In genomic region chr3:184261270-184262165, GRCh38 we compare ENCODE assay signal across 8 cellular contexts. TPM values are rescaled to one million over a fixed set of nuclear protein-coding genes. Genes with fewer than 3 reads are reported as not detected.
DNase-seq lines count a peak whose midpoint lies in the region; ATAC-seq, FAIRE-seq and TF ChIP-seq lines count a peak whose summit lies in the region.

Gene CAMK2N2 (minus strand): TSS chr3:184261553. CDS start chr3:184261285, 268 bp downstream.

- POLR2A ChIA-PET in GM12878 (lab: Charles Lee): interaction anchor here (0.5 to 0.6 kb wide), 2 partner anchors 87 to 356 kb away, joined by 3 to 5 read pairs; no protein-coding TSS in a partner anchor

- H3K27ac ChIP-seq in GM23248 (no peak within 1 kb of the TSS), GM12878 (ENCODE audit: control insufficient read depth, insufficient read depth) (no peak within 1 kb of the TSS)

- no TSS peak for BruUV-seq in GM12878 (replicated peaks; lab: Mats Ljungman, UMichigan)

- peaks cover 6% of the 10 kb centered on the region; the same call in 1 of the 2 replicates for H3F3A ChIP-seq in GM23248 (ENCODE audit: insufficient read depth)

- peak within 1 kb of the TSS; percentile 32 for H3K27ac Mint-ChIP-seq in T-helper 17 cell

- H2AFZ ChIP-seq in GM23248 (peak within 1 kb of the TSS; percentile 75), GM12878 (ENCODE audit: control insufficient read depth, low read depth, low read length) (peak within 1 kb of the TSS; percentile 41)

- no peak for TF ChIP-seq POLR2A in GM12878 (IDR thresholded peaks at IDR 0.05; ENCODE audit: low read depth, low read length)

- H3K4me1 ChIP-seq in GM23248 (ENCODE audit: insufficient read depth): 0 out of 2 replicates have a peak, but pooled peaks cover 2% of the 10 kb centered on the region
- 0 out of 2 replicates have a peak, but pooled peaks cover 4% of the 10 kb centered on the region for H3K4me1 ChIP-seq in GM12878 (ENCODE audit: control insufficient read depth, insufficient read depth, low read length)

- SMC1A ChIA-PET in GM12878 (lab: Charles Lee; ENCODE audit: uncharacterized antibody, unreplicated experiment): no interaction called here

- H3K4me1 Mint-ChIP-seq in T-helper 17 cell: peaks cover 20% of the 10 kb centered on the region

- CTCF ChIA-PET in GM12878 (lab: Yijun Ruan, JAX): no interaction called here

- peaks cover 5% of the 10 kb centered on the region for H3K36me3 Mint-ChIP-seq in T-helper 17 cell (ENCODE audit: low read depth)

- H3K36me3 ChIP-seq in GM23248 (ENCODE audit: low read depth): no peaks in the 10 kb centered on the region
- H3K36me3 ChIP-seq in GM12878 (ENCODE audit: control insufficient read depth in 2 of 2, insufficient read depth in 2 of 2, low read length in 1 of 2): no peaks in the 10 kb centered on the region

- no peaks in the 10 kb centered on the region for H4K20me1 ChIP-seq in GM23248 (ENCODE audit: insufficient read depth)
- no peaks in the 10 kb centered on the region for H4K20me1 ChIP-seq in GM12878 (ENCODE audit: control insufficient read depth, insufficient read depth)

- TF ChIP-seq RAD21 in GM12878 (IDR thresholded peaks at IDR 0.05; ENCODE audit: insufficient read depth, low read depth, low read length): no peak

- H3K27me3 ChIP-seq in GM23248 (replicated peaks; ENCODE audit: insufficient read depth) (0 out of 2 replicates have a peak, but pooled peaks cover 4% of the 10 kb centered on the region), GM12878 (replicated peaks in 1 of 2; ENCODE audit: control insufficient read depth in 2 of 2, insufficient read depth in 2 of 2, low read length in 1 of 2) (peaks cover 2 to 11% of the 10 kb centered on the region in 2 experiments)

- peak; percentile 73 to 79 for DNase-seq in AML-193 (lab: John Stamatoyannopoulos, UW)
- DNase-seq in GM23248: peak; percentile 73
- peak; percentile 88 to 92 for DNase-seq in NCI-H187 (lab: John Stamatoyannopoulos, UW)
- peak; percentile 27 to 67 (median 62) for DNase-seq in T-helper 17 cell
- no peak for DNase-seq in GM12878 (ENCODE audit: low read depth, low spot score)
- DNase-seq in iPS DF 4.7 (ENCODE audit: extremely low read depth, low spot score): peak; percentile 51
- no peak for DNase-seq in retinal pigment epithelial cell (ENCODE audit: low read depth)

- no peaks in the 10 kb centered on the region for H3K27me3 Mint-ChIP-seq in T-helper 17 cell

- H3K9ac ChIP-seq in GM23248: no peak within 1 kb of the TSS
- no peak within 1 kb of the TSS for H3K9ac ChIP-seq in GM12878 (ENCODE audit: control insufficient read depth, insufficient read depth, low read length)

- no peaks in the 10 kb centered on the region for H3K9me2 ChIP-seq in GM23248 (ENCODE audit: insufficient read depth)

- in situ Hi-C loops in GM23248 (cut with MboI): no loop called here
- in situ Hi-C loops in GM12878 (cut with MboI): no loop called here

- peak within 1 kb of the TSS; percentile 72 for H3K4me3 ChIP-seq in GM23248
- peak within 1 kb of the TSS; percentile 67; the same call in 1 of the 2 replicates for H3K4me3 ChIP-seq in GM12878
- H3K4me3 ChIP-seq in retinal pigment epithelial cell (ENCODE audit: low read length): peak within 1 kb of the TSS; percentile 42

- FAIRE-seq in GM12878 (lab: Jason Lieb, UNC): no peak

- 1 to 6% methylated on average over 13 to 49 of the region's 91 CpGs for WGBS in GM23248 (ENCODE audit: low coverage in 1 of 2, low lambda C conversion rate in 2 of 2, missing lambda C conversion rate in 2 of 2), 2 experiments
- 3% methylated on average over 25 of the region's 91 CpGs for whole genome bisulfite sequencing in GM12878 (ENCODE audit: insufficient coverage, insufficient replicate concordance, low lambda C conversion rate, missing lambda C conversion rate)

- TF ChIP-seq EP300 in GM12878 (IDR thresholded peaks at IDR 0.05; ENCODE audit: borderline replicate concordance in 1 of 2, control insufficient read depth in 1 of 2, low read depth in 2 of 2, low read length in 2 of 2): no peak

- RAD21 ChIA-PET in GM12878 (lab: Charles Lee; ENCODE audit: unreplicated experiment): no interaction called here

- peak; percentile 71 for ATAC-seq in T-helper 17 cell
- peak; percentile 81 for ATAC-seq in GM12878
- no peak for ATAC-seq in HG02938 (IDR thresholded peaks at IDR 0.05; ENCODE audit: unreplicated experiment)

- TF ChIP-seq CTCF in GM12878 (IDR thresholded peaks at IDR 0.05 in 2 of 3, conservative IDR thresholded peaks at IDR 0.05 in 1 of 3; ENCODE audit: control insufficient read depth in 2 of 3, extremely low read depth in 1 of 3, insufficient read depth in 1 of 3, low read depth in 3 of 3, low read length in 3 of 3) (no peak), retinal pigment epithelial cell (conservative IDR thresholded peaks at IDR 0.05; ENCODE audit: low read depth, low read length) (no peak)

- H3K79me2 ChIP-seq in GM23248 (ENCODE audit: insufficient read depth) (no peaks in the 10 kb centered on the region), GM12878 (ENCODE audit: control insufficient read depth, insufficient read depth, low read length) (no peaks in the 10 kb centered on the region)

- no peaks in the 10 kb centered on the region for H3K9me3 ChIP-seq in GM23248 (ENCODE audit: low read depth)
- H3K9me3 ChIP-seq in T-helper 17 cell (ENCODE audit: control insufficient read depth, low read length, poor library complexity, severe bottlenecking): no peaks in the 10 kb centered on the region
- no peaks in the 10 kb centered on the region for H3K9me3 ChIP-seq in GM12878 (replicated peaks; ENCODE audit: control insufficient read depth, insufficient read depth, low read length)

- peak within 1 kb of the TSS; percentile 90 for H3K4me2 ChIP-seq in GM23248 (ENCODE audit: unreplicated experiment)
- H3K4me2 ChIP-seq in GM12878 (ENCODE audit: control insufficient read depth, insufficient read depth): peak within 1 kb of the TSS; percentile 90

- peak within 1 kb of the TSS; percentile 98 for H3K4me3 Mint-ChIP-seq in T-helper 17 cell

- intact Hi-C loops in GM12878 (cut with micrococcal nuclease; ENCODE audit: unreplicated experiment): no loop called here

TF ChIP-seq in GM12878, 131 proteins besides CTCF, POLR2A, EP300 and RAD21:
- TF ChIP-seq EGR1 (IDR thresholded peaks at IDR 0.05; ENCODE audit: borderline replicate concordance in 1 of 2, low read depth in 2 of 2, low read length in 2 of 2) (peak in 1 of 2 experiments; percentile 71; a peak in 1 of 3 replicates), STAT3 (IDR thresholded peaks at IDR 0.05; ENCODE audit: low read depth, low read length) (no peak)
TF ChIP-seq in GM12878: peak in this region for 1.

RNA-seq across cellular contexts. Expression of gene CAMK2N2, which starts in this region (rescaled TPM):
- 0.11 TPM in 1 of 2 replicates, not detected in the other for total RNA-seq in GM23248 (2014; rRNA removed; shearing (Covaris generic))
- polyA plus RNA-seq in GM23248 (2016; fragmentation: Nextera tagmentation; extraction: Ambion mirVana): 0.14 TPM in 1 of 2 replicates, not detected in the other
- under 1 TPM; 0.20 to 0.31 TPM for total RNA-seq in T-helper 17 cell
- 0.37 TPM in 1 of 2 replicates, not detected in the other for total RNA-seq in GM12878 (2013; cell fraction: nucleolus; rRNA removed)
- total RNA-seq in GM12878 (2014; rRNA removed): 0.56 and 0.76 TPM in 2 replicates
- 0.32 and 0.45 TPM in 2 replicates for total RNA-seq in GM12878 (2014; rRNA removed; fragmentation: Illumina TruSeq; extraction: Trizol)
- 1.4 and 1.9 TPM in 2 replicates for total RNA-seq in GM12878 (2021)
- 0.28 TPM for polyA plus RNA-seq in GM12878 (2011; ENCODE audit: low read depth)
- polyA plus RNA-seq in GM12878 (2011; rRNA removed): 0.16 TPM in 1 of 2 replicates, not detected in the other
- 0.28 and 0.35 TPM in 2 replicates for polyA plus RNA-seq in GM12878 (2011; cell fraction: cytosol; rRNA removed)
- 0.16 and 0.63 TPM in 2 replicates for polyA plus RNA-seq in GM12878 (2011; cell fraction: nucleus; rRNA removed)
- polyA plus RNA-seq in GM12878 (2012): 0.15 and 0.22 TPM in 2 replicates
- polyA plus RNA-seq in GM12878 (2014; fragmentation: Illumina TruSeq; extraction: Trizol): 0.17 and 0.90 TPM in 2 replicates
- polyA plus RNA-seq in GM12878 (2014; fragmentation: Nextera tagmentation; extraction: Ambion mirVana): under 1 TPM; 0.06 to 0.24 TPM
- polyA plus RNA-seq in GM12878 (2014; rRNA removed): 0.88 and 1.1 TPM in 2 replicates
- polyA plus RNA-seq in GM12878 (2016; fragmentation: Nextera tagmentation; extraction: Ambion mirVana): under 1 TPM in 1 of 2 experiments, not detected in 1; 0.11 TPM
- 0.22 and 0.77 TPM in 2 replicates for polyA minus RNA-seq in GM12878 (2011; rRNA and poly(A)+ RNA removed)
- not detected in 2 replicates for polyA minus RNA-seq in GM12878 (2011; cell fraction: cytosol; rRNA and poly(A)+ RNA removed)
- 0.24 and 1.5 TPM in 2 replicates for polyA minus RNA-seq in GM12878 (2011; cell fraction: nucleus; rRNA and poly(A)+ RNA removed)

Comparison
In these comparisons a context has a peak if more than half of its experiments do, and no peak if none do; other contexts are left out.
1. Peak in DNase-seq, H3K4me3 ChIP-seq and H3K4me2 ChIP-seq in GM23248; RNA of the gene not detected or under 1 TPM.
2. Peak in DNase-seq and ATAC-seq in T-helper 17 cell; RNA of the gene not detected or under 1 TPM.
3. DNase-seq: peak in AML-193 (2 of 2), NCI-H187 (2 of 2) and iPS DF 4.7 (single experiment); none in GM12878 (single experiment) and retinal pigment epithelial cell (single experiment).
4. Peak in every context shown above with its lines, with median percentiles within 50 percentile points of each other: H3K4me3 ChIP-seq.